Comparison of ENCODE assay signal across 11 cellular contexts in the genomic region with DNA sequence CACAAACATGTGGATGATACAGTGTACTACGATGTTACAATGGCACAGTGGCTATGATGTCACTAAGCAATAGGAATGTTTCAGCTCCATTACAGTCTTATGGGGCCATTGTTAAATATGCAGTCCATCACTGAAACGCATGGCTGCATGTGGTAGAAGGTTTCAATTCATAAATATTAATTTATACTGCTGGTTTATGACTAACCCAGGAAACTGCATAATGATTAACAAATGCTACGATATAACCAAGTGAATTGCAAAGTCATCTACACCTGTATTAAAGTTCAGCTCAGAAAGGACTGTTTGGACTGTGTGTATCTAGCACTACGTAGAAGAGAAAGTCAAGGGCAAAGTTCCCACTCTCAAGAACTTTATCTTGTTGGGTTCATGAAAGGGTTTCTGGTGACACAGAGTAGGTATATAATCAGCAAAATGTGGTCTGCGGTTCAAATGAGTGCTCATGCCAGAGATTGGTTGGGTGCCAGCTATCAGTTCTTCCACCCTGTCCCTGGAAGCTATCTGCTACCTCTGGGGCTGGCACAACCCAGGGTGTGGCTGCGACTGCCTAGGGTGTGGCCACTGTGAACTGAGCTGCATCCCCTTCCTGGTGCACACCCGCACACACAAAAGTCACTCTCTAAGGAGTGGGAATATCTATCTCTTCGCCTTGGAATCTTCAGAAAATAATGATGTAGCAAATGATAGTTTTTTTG. TPM values are rescaled to one million over a fixed set of nuclear protein-coding genes. Genes with fewer than 3 reads are reported as not detected.
A peak's percentile ranks its signal among the peaks of the same experiment; 100 is the strongest.
DNase-seq lines count a peak whose midpoint lies in the region; ATAC-seq, FAIRE-seq and TF ChIP-seq lines count a peak whose summit lies in the region.
"Had no signal": no experiment of that assay in that cellular context is flagged by ENCODE, and none has a peak within 500 bp of the region (broad histone marks: within the 10 kb centered on the region; RNA-seq: fewer than 3 reads in every experiment).

No MANE protein-coding gene starts in this region.

- intact Hi-C loops in GM12878 (cut with micrococcal nuclease; ENCODE audit: unreplicated experiment): no loop called here
- intact Hi-C loops in mammary epithelial cell (cut with micrococcal nuclease): no loop called here

- no peak for TF ChIP-seq EP300 in GM12878 (IDR thresholded peaks at IDR 0.05; ENCODE audit: borderline replicate concordance in 1 of 2, control insufficient read depth in 1 of 2, low read depth in 2 of 2, low read length in 2 of 2)

- dilution Hi-C loops in mammary epithelial cell (cut with HindIII; ENCODE audit: low sequenced_read_pairs): no loop called here

- H3K4me1 ChIP-seq in GM12878 (ENCODE audit: control insufficient read depth, insufficient read depth, low read length): peaks cover 24% of the 10 kb centered on the region
- peaks cover 8% of the 10 kb centered on the region for H3K4me1 ChIP-seq in mammary epithelial cell (ENCODE audit: insufficient read depth, low read length)

- H3K4me3 Mint-ChIP-seq in activated CD4-positive, alpha-beta T cell treated with anti-CD3 and anti-CD28 coated beads, Interleukin-2, amount 10 ng/mL, durations not matched to agents 7 days and 5 days: no peak overlapping the region
- no peak overlapping the region for H3K4me3 Mint-ChIP-seq in nephron

- TF ChIP-seq CTCF in GM12878 (IDR thresholded peaks at IDR 0.05 in 2 of 3, conservative IDR thresholded peaks at IDR 0.05 in 1 of 3; ENCODE audit: control insufficient read depth in 2 of 3, extremely low read depth in 1 of 3, insufficient read depth in 1 of 3, low read depth in 3 of 3, low read length in 3 of 3) (no peak), nephron (IDR thresholded peaks at IDR 0.05; ENCODE audit: unreplicated experiment in 3 of 3) (no peak), mammary epithelial cell (conservative IDR thresholded peaks at IDR 0.05 in 1 of 2, IDR thresholded peaks at IDR 0.05 in 1 of 2; ENCODE audit: extremely low read depth in 1 of 2, insufficient read depth in 1 of 2, low read depth in 1 of 2, low read length in 2 of 2) (no peak)

- H3K4me2 ChIP-seq in GM12878 (ENCODE audit: control insufficient read depth, insufficient read depth): no peak overlapping the region
- no peak overlapping the region for H3K4me2 ChIP-seq in mammary epithelial cell (ENCODE audit: insufficient read depth, low read depth, low read length)

- H3K36me3 Mint-ChIP-seq in activated CD4-positive, alpha-beta T cell treated with anti-CD3 and anti-CD28 coated beads, Interleukin-2, amount 10 ng/mL, durations not matched to agents 7 days and 5 days (ENCODE audit: low read depth): peaks cover 6% of the 10 kb centered on the region
- H3K36me3 Mint-ChIP-seq in nephron (ENCODE audit: low read depth): peaks cover 13% of the 10 kb centered on the region

- peak overlapping the region; percentile 50 for H3K27ac Mint-ChIP-seq in activated CD4-positive, alpha-beta T cell treated with anti-CD3 and anti-CD28 coated beads, Interleukin-2, amount 10 ng/mL, durations not matched to agents 7 days and 5 days
- peak overlapping the region in 2 of 3 experiments; percentile 6 to 95 for H3K27ac Mint-ChIP-seq in nephron

- no peak overlapping the region for H3K27ac ChIP-seq in GM12878 (ENCODE audit: control insufficient read depth, insufficient read depth)
- no peak overlapping the region for H3K27ac ChIP-seq in mammary epithelial cell (ENCODE audit: insufficient read depth, low read depth, low read length)
- H3K27ac ChIP-seq: neutrophil had no signal

- H3K4me3 ChIP-seq in GM12878: no peak overlapping the region
- no peak overlapping the region for H3K4me3 ChIP-seq in mammary epithelial cell (replicated peaks in 1 of 3; ENCODE audit: insufficient read depth in 1 of 3, low read depth in 2 of 3, low read length in 3 of 3)

- ATAC-seq in HG03159 (IDR thresholded peaks at IDR 0.05; ENCODE audit: unreplicated experiment) (peak; percentile 61), GM12878 (peak; percentile 55)

- H3K27me3 ChIP-seq in GM12878 (replicated peaks in 1 of 2; ENCODE audit: control insufficient read depth in 2 of 2, insufficient read depth in 2 of 2, low read length in 1 of 2): no peaks in the 10 kb centered on the region
- H3K27me3 ChIP-seq in mammary epithelial cell (ENCODE audit: insufficient read depth, low read length): no peaks in the 10 kb centered on the region
- H3K27me3 ChIP-seq: neutrophil had no signal

- H2AFZ ChIP-seq in GM12878 (ENCODE audit: control insufficient read depth, low read depth, low read length) (no peak overlapping the region), mammary epithelial cell (ENCODE audit: low read depth, low read length) (no peak overlapping the region)

- 45% methylated on average over 8 of the region's 8 CpGs for WGBS in GM12878 (ENCODE audit: insufficient coverage, insufficient replicate concordance, low lambda C conversion rate, missing lambda C conversion rate)
- 86% methylated on average over 8 of the region's 8 CpGs for WGBS in mammary epithelial cell (ENCODE audit: low coverage, missing lambda C conversion rate)

- no peak for TF ChIP-seq RAD21 in GM12878 (IDR thresholded peaks at IDR 0.05; ENCODE audit: insufficient read depth, low read depth, low read length)

- peaks cover 37% of the 10 kb centered on the region for H3K4me1 Mint-ChIP-seq in activated CD4-positive, alpha-beta T cell treated with anti-CD3 and anti-CD28 coated beads, Interleukin-2, amount 10 ng/mL, durations not matched to agents 7 days and 5 days
- peaks cover 5% of the 10 kb centered on the region for H3K4me1 Mint-ChIP-seq in nephron

- no peaks in the 10 kb centered on the region for H3K9me3 Mint-ChIP-seq in activated CD4-positive, alpha-beta T cell treated with anti-CD3 and anti-CD28 coated beads, Interleukin-2, amount 10 ng/mL, durations not matched to agents 7 days and 5 days
- no peaks in the 10 kb centered on the region for H3K9me3 Mint-ChIP-seq in nephron

- H4K20me1 ChIP-seq in GM12878 (ENCODE audit: control insufficient read depth, insufficient read depth) (no peaks in the 10 kb centered on the region), mammary epithelial cell (ENCODE audit: insufficient read depth, low read length) (no peaks in the 10 kb centered on the region)

- H3K9ac ChIP-seq in GM12878 (ENCODE audit: control insufficient read depth, insufficient read depth, low read length) (no peak overlapping the region), mammary epithelial cell (ENCODE audit: insufficient read depth, low read length) (no peak overlapping the region)

- no peaks in the 10 kb centered on the region for H3K27me3 Mint-ChIP-seq in activated CD4-positive, alpha-beta T cell treated with anti-CD3 and anti-CD28 coated beads, Interleukin-2, amount 10 ng/mL, durations not matched to agents 7 days and 5 days
- H3K27me3 Mint-ChIP-seq in nephron (ENCODE audit: low read depth): no peaks in the 10 kb centered on the region

- SMC1A ChIA-PET in GM12878 (lab: Charles Lee; ENCODE audit: uncharacterized antibody, unreplicated experiment): interaction anchor here (1.6 to 1.7 kb wide), 3 partner anchors 13 to 36 kb away, joined by 4 to 5 read pairs (median 4); a partner anchor contains a TSS

- H3K79me2 ChIP-seq in GM12878 (ENCODE audit: control insufficient read depth, insufficient read depth, low read length): no peaks in the 10 kb centered on the region; the same call in 1 of the 2 replicates
- peaks cover 55% of the 10 kb centered on the region for H3K79me2 ChIP-seq in mammary epithelial cell (ENCODE audit: insufficient read depth, low read length)

- FAIRE-seq in GM12878 (lab: Jason Lieb, UNC): no peak

- CTCF ChIA-PET in activated CD4-positive, alpha-beta T cell treated with anti-CD3 and anti-CD28 coated beads, Interleukin-2, amount 10 ng/mL, durations not matched to agents 7 days and 5 days (lab: Charles Lee): interaction anchor here (1.1 to 2.1 kb wide), 5 partner anchors 8 to 46 kb away, joined by 3 to 6 read pairs (median 3); no protein-coding TSS in a partner anchor
- CTCF ChIA-PET in GM12878 (lab: Yijun Ruan, JAX) (interaction anchor here (0.8 to 1.0 kb wide), 3 partner anchors 14 to 52 kb away, joined by 3 to 4 read pairs (median 3); a partner anchor contains a TSS), mammary epithelial cell (lab: Charles Lee; ENCODE audit: low non-redundant PET) (no interaction called here)

- no peak for TF ChIP-seq POLR2A in GM12878 (IDR thresholded peaks at IDR 0.05; ENCODE audit: low read depth, low read length)

- in situ Hi-C loops in GM12878 (cut with MboI) (no loop called here), mammary epithelial cell (cut with MboI; ENCODE audit: low sequenced_read_pairs in 2 of 2) (no loop called here)

- BruUV-seq in GM12878 (replicated peaks; lab: Mats Ljungman, UMichigan): no TSS peak
- no TSS peak for BruUV-seq in mammary epithelial cell (replicated peaks; lab: Mats Ljungman, UMichigan)

- RAD21 ChIA-PET in GM12878 (lab: Charles Lee; ENCODE audit: unreplicated experiment): interaction anchor here (0.8 to 2.0 kb wide), 4 partner anchors 13 to 278 kb away, joined by 3 to 4 read pairs (median 3); no protein-coding TSS in a partner anchor

- peak; percentile 23 for DNase-seq in activated CD4-positive, alpha-beta T cell treated with anti-CD3 and anti-CD28 coated beads, Interleukin-2, amount 10 ng/mL, durations not matched to agents 7 days and 5 days
- DNase-seq in activated CD4-positive, alpha-beta T cell treated with anti-CD3 and anti-CD28 coated beads for 4 hours: no peak
- DNase-seq in GM12878 (ENCODE audit: low read depth, low spot score): no peak
- no peak for DNase-seq in NCI-H187 treated with DMSO at 0.1 percent for 48 hours (lab: John Stamatoyannopoulos, UW)
- no peak for DNase-seq in mammary epithelial cell
- DNase-seq in nucleus accumbens (lab: John Stamatoyannopoulos, UW): no peak
- DNase-seq: activated CD4-positive, CD25-positive, alpha-beta regulatory T cell; NCI-H1417 had no signal

- H3K36me3 ChIP-seq in GM12878 (ENCODE audit: control insufficient read depth in 2 of 2, insufficient read depth in 2 of 2, low read length in 1 of 2) (no peaks in the 10 kb centered on the region), mammary epithelial cell (ENCODE audit: insufficient read depth, low read length) (peaks cover 3% of the 10 kb centered on the region)
- H3K36me3 ChIP-seq: neutrophil had no signal

- POLR2A ChIA-PET in activated CD4-positive, alpha-beta T cell treated with anti-CD3 and anti-CD28 coated beads, Interleukin-2, amount 10 ng/mL, durations not matched to agents 7 days and 5 days (lab: Charles Lee): no interaction called here
- POLR2A ChIA-PET in GM12878 (lab: Charles Lee): interaction anchor here (0.5 to 0.6 kb wide), 2 partner anchors 40 to 112 kb away, joined by 3 to 5 read pairs; no protein-coding TSS in a partner anchor

- H3K9me3 ChIP-seq in GM12878 (replicated peaks; ENCODE audit: control insufficient read depth, insufficient read depth, low read length) (no peaks in the 10 kb centered on the region), mammary epithelial cell (replicated peaks; ENCODE audit: insufficient read depth, low read length) (no peaks in the 10 kb centered on the region)
- H3K9me3 ChIP-seq: neutrophil had no signal

RNA-seq across cellular contexts. Expression of a gene that starts 14.8 kb away (rescaled TPM):
- 10 to 100 TPM; 61.6 to 65.4 TPM for total RNA-seq in activated CD4-positive, alpha-beta T cell treated with anti-CD3 and anti-CD28 coated beads, Interleukin-2, amount 10 ng/mL, durations not matched to agents 7 days and 5 days
- 25.0 and 25.3 TPM in 2 replicates for total RNA-seq in GM12878 (2013; cell fraction: nucleolus; rRNA removed)
- total RNA-seq in GM12878 (2014; rRNA removed) (55.3 and 63.2 TPM in 2 replicates), GM12878 (2014; rRNA removed; fragmentation: Illumina TruSeq; extraction: Trizol) (38.0 and 44.9 TPM in 2 replicates), GM12878 (2021) (37.3 and 41.4 TPM in 2 replicates), mammary epithelial cell (100 to 1,000 TPM in 1 of 2 donors, 10 to 100 TPM in 1; 96.0 to 130 TPM)
- 84.8 TPM for polyA plus RNA-seq in GM12878 (2011; ENCODE audit: low read depth)
- polyA plus RNA-seq in GM12878 (2011; rRNA removed) (58.9 and 64.9 TPM in 2 replicates), GM12878 (2014; fragmentation: Illumina TruSeq; extraction: Trizol) (41.0 and 45.6 TPM in 2 replicates), GM12878 (2014; fragmentation: Nextera tagmentation; extraction: Ambion mirVana) (100 to 1,000 TPM; 137 to 145 TPM), GM12878 (2014; rRNA removed) (60.3 and 72.6 TPM in 2 replicates), GM12878 (2016; fragmentation: Nextera tagmentation; extraction: Ambion mirVana) (100 to 1,000 TPM; 105 to 120 TPM), mammary epithelial cell (220 TPM)
- polyA plus RNA-seq in GM12878 (2011; cell fraction: cytosol; rRNA removed): 68.7 and 81.4 TPM in 2 replicates
- 52.0 and 106 TPM in 2 replicates for polyA plus RNA-seq in GM12878 (2011; cell fraction: nucleus; rRNA removed)
- 60.0 and 63.1 TPM in 2 replicates for polyA plus RNA-seq in GM12878 (2012)
- polyA minus RNA-seq in GM12878 (2011; rRNA and poly(A)+ RNA removed): 21.4 and 31.2 TPM in 2 replicates
- polyA minus RNA-seq in GM12878 (2011; cell fraction: cytosol; rRNA and poly(A)+ RNA removed): 15.9 and 19.5 TPM in 2 replicates
- 10.3 and 16.4 TPM in 2 replicates for polyA minus RNA-seq in GM12878 (2011; cell fraction: nucleus; rRNA and poly(A)+ RNA removed)
- polyA minus RNA-seq in mammary epithelial cell: 85.9 TPM

RNA-seq across cellular contexts. Expression of a gene that starts 52.6 kb away (rescaled TPM):
- total RNA-seq in activated CD4-positive, alpha-beta T cell treated with anti-CD3 and anti-CD28 coated beads, Interleukin-2, amount 10 ng/mL, durations not matched to agents 7 days and 5 days: 10 to 100 TPM; 43.4 to 45.3 TPM
- 14.6 and 21.1 TPM in 2 replicates for total RNA-seq in GM12878 (2013; cell fraction: nucleolus; rRNA removed)
- total RNA-seq in GM12878 (2014; rRNA removed) (28.7 and 34.5 TPM in 2 replicates), GM12878 (2014; rRNA removed; fragmentation: Illumina TruSeq; extraction: Trizol) (30.6 and 30.9 TPM in 2 replicates), GM12878 (2021) (34.4 and 37.0 TPM in 2 replicates), mammary epithelial cell (10 to 100 TPM; 51.2 to 55.2 TPM)
- polyA plus RNA-seq in GM12878 (2011; ENCODE audit: low read depth): 22.9 TPM
- polyA plus RNA-seq in GM12878 (2011; rRNA removed) (106 and 128 TPM in 2 replicates), GM12878 (2014; fragmentation: Illumina TruSeq; extraction: Trizol) (37.2 and 42.2 TPM in 2 replicates), GM12878 (2014; fragmentation: Nextera tagmentation; extraction: Ambion mirVana) (10 to 100 TPM; 25.7 to 35.6 TPM), GM12878 (2014; rRNA removed) (22.7 and 26.7 TPM in 2 replicates), GM12878 (2016; fragmentation: Nextera tagmentation; extraction: Ambion mirVana) (10 to 100 TPM; 49.1 to 51.5 TPM), mammary epithelial cell (58.8 TPM)
- 36.1 and 36.4 TPM in 2 replicates for polyA plus RNA-seq in GM12878 (2011; cell fraction: cytosol; rRNA removed)
- polyA plus RNA-seq in GM12878 (2011; cell fraction: nucleus; rRNA removed): 37.3 and 42.6 TPM in 2 replicates
- 24.0 and 33.1 TPM in 2 replicates for polyA plus RNA-seq in GM12878 (2012)
- 47.6 and 80.2 TPM in 2 replicates for polyA minus RNA-seq in GM12878 (2011; rRNA and poly(A)+ RNA removed)
- polyA minus RNA-seq in GM12878 (2011; cell fraction: cytosol; rRNA and poly(A)+ RNA removed): 21.8 and 35.5 TPM in 2 replicates
- 13.7 and 23.9 TPM in 2 replicates for polyA minus RNA-seq in GM12878 (2011; cell fraction: nucleus; rRNA and poly(A)+ RNA removed)
- 78.5 TPM for polyA minus RNA-seq in mammary epithelial cell
